ENCODE assay signal across 1 cellular context in genomic region chr2:46252891-46253659, GRCh38.
TF ChIP-seq lines count a peak whose summit lies in the region.

No MANE protein-coding gene starts in this region.

TF ChIP-seq in SK-N-SH treated with all-trans-retinoic acid at 6 μM for 48 hours, 23 proteins besides CTCF, POLR2A, EP300 and RAD21 (continued from another document):
- TF ChIP-seq TSHZ2 (CRISPR knock-in tag; IDR thresholded peaks at IDR 0.05): peak; percentile 44
